In genomic region chr10:78124167-78124566, GRCh38 we compare ENCODE assay signal across 30 cellular contexts.
"Had no signal": no experiment of that assay in that cellular context is flagged by ENCODE, and none has a peak within 500 bp of the region (broad histone marks: within the 10 kb centered on the region; RNA-seq: fewer than 3 reads in every experiment).

No MANE protein-coding gene starts in this region.

- H3K27me3 ChIP-seq: neural progenitor cell, ovary, suprapubic skin, testis, tibial artery, transverse colon, upper lobe of left lung, vagina had no signal

- H3K4me1 ChIP-seq: neural progenitor cell, parathyroid adenoma, psoas muscle, spleen, suprapubic skin, testis, tibial artery, transverse colon, upper lobe of left lung, vagina had no signal

- H3K27ac ChIP-seq: neural progenitor cell, ovary, parathyroid adenoma, psoas muscle, skin epidermis, spleen, suprapubic skin, testis, tibial artery, transverse colon, upper lobe of left lung, vagina had no signal

- H3K9ac ChIP-seq: neural progenitor cell, parathyroid adenoma had no signal

- H3K9me3 ChIP-seq: testis had no signal

- H3K79me2 ChIP-seq: parathyroid adenoma had no signal

- ATAC-seq: naive thymus-derived CD4-positive, alpha-beta T cell; natural killer cell; psoas muscle; right cardiac atrium; sciatic nerve; stimulated activated memory B cell treated with anti-CD40 and anti-IgM and Interleukin-4, amounts not matched to agents 10 μg/mL and 1 μg/mL and 100 μg/mL, for 72 hours; stimulated activated naive CD8-positive, alpha-beta T cell treated with anti-CD3 and anti-CD28 coated beads, Interleukin-15, amount 100 ng/mL, for 72 hours; stimulated activated naive CD8-positive, alpha-beta T cell treated with anti-CD3 and anti-CD28 coated beads, Interleukin-15, Interleukin-2, amounts not matched to agents 100 U/mL and 50 U/mL, for 24 hours had no signal

- H3K4me2 ChIP-seq: neural progenitor cell, smooth muscle cell had no signal

- FAIRE-seq: urothelium cell line had no signal

- H3K36me3 ChIP-seq: neural progenitor cell, ovary, spleen, suprapubic skin, tibial artery, transverse colon, upper lobe of left lung, vagina had no signal

- H2AFZ ChIP-seq: neural progenitor cell, parathyroid adenoma had no signal

- DNase-seq: naive thymus-derived CD4-positive, alpha-beta T cell; natural killer cell; occipital lobe; ovary; posterior cingulate gyrus; psoas muscle; right cardiac atrium; spleen; stimulated activated CD4-positive, alpha-beta T cell treated with anti-CD3 and anti-CD28 coated beads, Interleukin-12 subunit alpha, Interleukin-12 subunit beta, amount 100 ng/mL, for 4 hours; stimulated activated CD4-positive, alpha-beta T cell treated with anti-CD3 and anti-CD28 coated beads, Interleukin-1b, Interleukin-23, amount 100 ng/mL, for 48 hours; stimulated activated CD4-positive, alpha-beta T cell treated with anti-CD3 and anti-CD28 coated beads, Interleukin-4, amount 100 ng/mL, for 1 hour; stimulated activated CD4-positive, alpha-beta T cell treated with anti-CD3 and anti-CD28 coated beads, Interleukin-4, amount 100 ng/mL, for 4 hours; stimulated activated CD8-positive, alpha-beta memory T cell treated with anti-CD3 and anti-CD28 coated beads, Interleukin-4, amount 100 ng/mL, for 48 hours; stimulated activated naive CD4-positive, alpha-beta T cell; stimulated activated naive CD8-positive, alpha-beta T cell treated with anti-CD3 and anti-CD28 coated beads, Interleukin-15, amount 100 ng/mL, for 72 hours; stimulated activated naive CD8-positive, alpha-beta T cell treated with anti-CD3 and anti-CD28 coated beads, Interleukin-15, Interleukin-2, amounts not matched to agents 100 U/mL and 50 U/mL, for 24 hours; substantia nigra; testis; tibial artery; transverse colon; upper lobe of left lung had no signal

- H3K4me3 ChIP-seq: neural progenitor cell, ovary, psoas muscle, skin epidermis, smooth muscle cell, spleen, suprapubic skin, testis, tibial artery, transverse colon, upper lobe of left lung, vagina had no signal
